Comparison of ENCODE assay signal across 8 cellular contexts in genomic region chr6:8435845-8436168, GRCh38. TPM values are rescaled to one million over a fixed set of nuclear protein-coding genes. Genes with fewer than 3 reads are reported as not detected.
DNase-seq lines count a peak whose midpoint lies in the region; ATAC-seq, FAIRE-seq and TF ChIP-seq lines count a peak whose summit lies in the region.

No MANE protein-coding gene starts in this region.

- H3K27ac ChIP-seq in hepatocyte (peak overlapping the region; percentile 97), small intestine (ENCODE audit: low read depth in 1 of 2, low read length in 1 of 2) (peak overlapping the region; percentile 51 to 94)

- peak; percentile 8 for DNase-seq in activated naive CD4-positive, alpha-beta T cell treated with anti-CD3 and anti-CD28 coated beads for 36 hours
- DNase-seq in activated naive CD4-positive, alpha-beta T cell treated with anti-CD3 and anti-CD28 coated beads, Interleukin-2, amount 50 U/mL, for 16 hours: no peak
- no peak for DNase-seq in activated T-helper 1 cell treated with anti-CD3 and anti-CD28 coated beads, Interleukin-12 subunit alpha, Interleukin-12 subunit beta, Interleukin-2, Interleukin-4 antibody, amounts not matched to agents 30 ng/mL and 10 ng/mL and 1 ng/mL, durations not matched to agents 14 hours and 24 hours and 36 hours (ENCODE audit: low spot score)
- no peak for DNase-seq in hepatocyte (ENCODE audit: low spot score)
- DNase-seq in small intestine: no peak
- no peak for DNase-seq in GF-D8 (lab: John Stamatoyannopoulos, UW)

- WGBS in hepatocyte (ENCODE audit: low lambda C conversion rate, missing lambda C conversion rate): 40% methylated on average over 15 of the region's 15 CpGs
- WGBS in small intestine, 3 donors: 11 to 29% (median 19%) methylated on average over 15 of the region's 15 CpGs

- TF ChIP-seq CTCF in hepatocyte (IDR thresholded peaks at IDR 0.05; ENCODE audit: poor library complexity): no peak

- H3K36me3 ChIP-seq in hepatocyte (replicated peaks; ENCODE audit: insufficient read depth, low read depth): no peaks in the 10 kb centered on the region
- H3K36me3 ChIP-seq in small intestine (ENCODE audit: control insufficient read depth in 2 of 2, insufficient read depth in 2 of 2, low read length in 2 of 2): no peaks in the 10 kb centered on the region

- no peaks in the 10 kb centered on the region for H3K9me3 Mint-ChIP-seq in activated naive CD4-positive, alpha-beta T cell treated with anti-CD3 and anti-CD28 coated beads for 36 hours
- H3K9me3 Mint-ChIP-seq in activated T-helper 1 cell treated with anti-CD3 and anti-CD28 coated beads, Interleukin-12 subunit alpha, Interleukin-12 subunit beta, Interleukin-2, Interleukin-4 antibody, amounts not matched to agents 30 ng/mL and 10 ng/mL and 1 ng/mL, durations not matched to agents 14 hours and 24 hours and 36 hours: no peaks in the 10 kb centered on the region

- H3K4me3 Mint-ChIP-seq in activated naive CD4-positive, alpha-beta T cell treated with anti-CD3 and anti-CD28 coated beads for 36 hours: peak overlapping the region; percentile 89
- peak overlapping the region; percentile 94 for H3K4me3 Mint-ChIP-seq in activated T-helper 1 cell treated with anti-CD3 and anti-CD28 coated beads, Interleukin-12 subunit alpha, Interleukin-12 subunit beta, Interleukin-2, Interleukin-4 antibody, amounts not matched to agents 30 ng/mL and 10 ng/mL and 1 ng/mL, durations not matched to agents 14 hours and 24 hours and 36 hours

- intact Hi-C loops in activated naive CD4-positive, alpha-beta T cell treated with anti-CD3 and anti-CD28 coated beads for 36 hours (cut with micrococcal nuclease): loop anchor here (1.0 to 10.0 kb wide), 7 partner anchors 334 to 1968 kb away; partner anchors contain the start of genes BLOC1S5, CAGE1, EEF1E1 and RIOK1
- intact Hi-C loops in activated T-helper 1 cell treated with anti-CD3 and anti-CD28 coated beads, Interleukin-12 subunit alpha, Interleukin-12 subunit beta, Interleukin-2, Interleukin-4 antibody, amounts not matched to agents 30 ng/mL and 10 ng/mL and 1 ng/mL, durations not matched to agents 14 hours and 24 hours and 36 hours (cut with micrococcal nuclease): loop anchor here (1.0 to 10.0 kb wide), 11 partner anchors 334 to 1966 kb away; partner anchors contain the start of genes BLOC1S5, BMP6, CAGE1 and EEF1E1

- H2AFZ ChIP-seq in hepatocyte: peak overlapping the region; percentile 99

- H3K27ac Mint-ChIP-seq in activated naive CD4-positive, alpha-beta T cell treated with anti-CD3 and anti-CD28 coated beads for 36 hours: peak overlapping the region; percentile 94
- H3K27ac Mint-ChIP-seq in activated T-helper 1 cell treated with anti-CD3 and anti-CD28 coated beads, Interleukin-12 subunit alpha, Interleukin-12 subunit beta, Interleukin-2, Interleukin-4 antibody, amounts not matched to agents 30 ng/mL and 10 ng/mL and 1 ng/mL, durations not matched to agents 14 hours and 24 hours and 36 hours: peak overlapping the region; percentile 98

- no peaks in the 10 kb centered on the region for H3K9me3 ChIP-seq in hepatocyte (ENCODE audit: low read depth)
- no peaks in the 10 kb centered on the region for H3K9me3 ChIP-seq in small intestine (ENCODE audit: control insufficient read depth, low read depth)

- peak overlapping the region; percentile 86 for H3K4me2 ChIP-seq in hepatocyte

- H3K27me3 Mint-ChIP-seq in activated naive CD4-positive, alpha-beta T cell treated with anti-CD3 and anti-CD28 coated beads for 36 hours (ENCODE audit: low read depth): no peaks in the 10 kb centered on the region
- peaks cover 3% of the 10 kb centered on the region for H3K27me3 Mint-ChIP-seq in activated T-helper 1 cell treated with anti-CD3 and anti-CD28 coated beads, Interleukin-12 subunit alpha, Interleukin-12 subunit beta, Interleukin-2, Interleukin-4 antibody, amounts not matched to agents 30 ng/mL and 10 ng/mL and 1 ng/mL, durations not matched to agents 14 hours and 24 hours and 36 hours (ENCODE audit: insufficient read depth)

- peak overlapping the region; percentile 52 for H3K4me3 ChIP-seq in hepatocyte
- peak overlapping the region in 1 of 2 donors; percentile 74 for H3K4me3 ChIP-seq in small intestine (ENCODE audit: low read depth in 1 of 2, low read length in 2 of 2)

- H3K79me2 ChIP-seq in hepatocyte: peaks cover 46% of the 10 kb centered on the region

- ATAC-seq in HG02938 (IDR thresholded peaks at IDR 0.05; ENCODE audit: unreplicated experiment) (no peak), HG02759 (IDR thresholded peaks at IDR 0.05; ENCODE audit: unreplicated experiment) (no peak)

- no peaks in the 10 kb centered on the region for H3K9me2 ChIP-seq in hepatocyte (replicated peaks; ENCODE audit: insufficient read depth)

- CTCF ChIA-PET in activated naive CD4-positive, alpha-beta T cell treated with anti-CD3 and anti-CD28 coated beads for 36 hours (lab: Charles Lee): no interaction called here

- no peaks in the 10 kb centered on the region for H3K27me3 ChIP-seq in hepatocyte
- H3K27me3 ChIP-seq in small intestine (ENCODE audit: control insufficient read depth in 2 of 2, insufficient read depth in 2 of 2, low read length in 2 of 2): no peaks in the 10 kb centered on the region

- H3K4me1 Mint-ChIP-seq in activated naive CD4-positive, alpha-beta T cell treated with anti-CD3 and anti-CD28 coated beads for 36 hours (ENCODE audit: low read depth): peaks cover 32% of the 10 kb centered on the region
- H3K4me1 Mint-ChIP-seq in activated T-helper 1 cell treated with anti-CD3 and anti-CD28 coated beads, Interleukin-12 subunit alpha, Interleukin-12 subunit beta, Interleukin-2, Interleukin-4 antibody, amounts not matched to agents 30 ng/mL and 10 ng/mL and 1 ng/mL, durations not matched to agents 14 hours and 24 hours and 36 hours (ENCODE audit: low read depth): peaks cover 39% of the 10 kb centered on the region

- H3K36me3 Mint-ChIP-seq in activated naive CD4-positive, alpha-beta T cell treated with anti-CD3 and anti-CD28 coated beads for 36 hours (ENCODE audit: low read depth): peaks cover 16% of the 10 kb centered on the region
- peaks cover 18% of the 10 kb centered on the region for H3K36me3 Mint-ChIP-seq in activated T-helper 1 cell treated with anti-CD3 and anti-CD28 coated beads, Interleukin-12 subunit alpha, Interleukin-12 subunit beta, Interleukin-2, Interleukin-4 antibody, amounts not matched to agents 30 ng/mL and 10 ng/mL and 1 ng/mL, durations not matched to agents 14 hours and 24 hours and 36 hours (ENCODE audit: low read depth)

- peaks cover 10% of the 10 kb centered on the region for H4K20me1 ChIP-seq in hepatocyte (ENCODE audit: insufficient read depth, poor library complexity, severe bottlenecking)

- FAIRE-seq in small intestine (lab: Jason Lieb, UNC): no peak

- H3K4me1 ChIP-seq in hepatocyte (ENCODE audit: insufficient read depth): peaks cover 20% of the 10 kb centered on the region
- peaks cover 2 to 7% of the 10 kb centered on the region in 2 donors for H3K4me1 ChIP-seq in small intestine (ENCODE audit: control insufficient read depth in 2 of 2, insufficient read depth in 1 of 2, low read depth in 1 of 2, low read length in 1 of 2)

RNA-seq across cellular contexts. Expression of gene SLC35B3, which starts 0.5 kb away (rescaled TPM):
- total RNA-seq in activated naive CD4-positive, alpha-beta T cell treated with anti-CD3 and anti-CD28 coated beads for 36 hours: 1 to 10 TPM; 7.7 to 8.0 TPM
- 6.4 and 6.5 TPM in 2 replicates for total RNA-seq in activated T-helper 1 cell treated with anti-CD3 and anti-CD28 coated beads, Interleukin-12 subunit alpha, Interleukin-12 subunit beta, Interleukin-2, Interleukin-4 antibody, amounts not matched to agents 30 ng/mL and 10 ng/mL and 1 ng/mL, durations not matched to agents 14 hours and 24 hours and 36 hours
- total RNA-seq in hepatocyte: 29.1 and 31.5 TPM in 2 replicates
- 31.5 and 38.8 TPM in 2 replicates for polyA plus RNA-seq in hepatocyte
- 10 to 100 TPM; 18.6 to 20.4 (median 20.3) TPM for polyA plus RNA-seq in small intestine
